In genomic region chr10:103143641-103144040, GRCh38 we compare ENCODE assay signal across 6 cellular contexts. TPM values are rescaled to one million over a fixed set of nuclear protein-coding genes. Genes with fewer than 3 reads are reported as not detected.
A peak's percentile ranks its signal among the peaks of the same experiment; 100 is the strongest.
DNase-seq lines count a peak whose midpoint lies in the region; ATAC-seq and TF ChIP-seq lines count a peak whose summit lies in the region.
"Not testable (repeated sequence)": the region's sequence is repeated elsewhere in the genome, so short reads cannot be mapped to it uniquely, and the experiment has no call there.

No MANE protein-coding gene starts in this region.

- peaks cover 15% of the 10 kb centered on the region for H3K36me3 Mint-ChIP-seq in chondrocyte (ENCODE audit: low read depth)
- peaks cover 39% of the 10 kb centered on the region for H3K36me3 Mint-ChIP-seq in nephron (ENCODE audit: low read depth)

- peaks cover 10% of the 10 kb centered on the region for H3K9me1 ChIP-seq in IMR-90 (ENCODE audit: insufficient read depth, low read length)

- CTCF ChIA-PET in IMR-90 (lab: Yijun Ruan, JAX), result interaction anchor here (0.6 kb wide), 1 partner anchor 24 kb away, joined by 3 read pairs; no protein-coding TSS in a partner anchor

- not testable (repeated sequence) for TF ChIP-seq RAD21 in IMR-90 (IDR thresholded peaks at IDR 0.05; ENCODE audit: low read length)

- H3K18ac ChIP-seq in IMR-90 (ENCODE audit: low read depth, low read length), result not testable (repeated sequence)

- H3K9me3 ChIP-seq in IMR-90 (ENCODE audit: control insufficient read depth, insufficient read depth, low read length); ascending aorta; left ventricle myocardium inferior (replicated peaks); gastrocnemius medialis: not testable (repeated sequence)

- H2BK20ac ChIP-seq in IMR-90 (ENCODE audit: low read depth, low read length), result not testable (repeated sequence)

- no CpG with 5 or more reads among the region's 3 CpGs for WGBS in IMR-90 (ENCODE audit: extremely low coverage in 2 of 2, insufficient read length in 1 of 2), 2 experiments

- BruUV-seq in IMR-90 (replicated peaks; lab: Mats Ljungman, UMichigan), result not testable (repeated sequence)

- not testable (repeated sequence) for H4K91ac ChIP-seq in IMR-90 (ENCODE audit: insufficient read depth, low read depth, low read length)

- ATAC-seq in IMR-90 (ENCODE audit: low read depth); gastrocnemius medialis: not testable (repeated sequence)

- H3K36me3 ChIP-seq in IMR-90 (ENCODE audit: control insufficient read depth, insufficient read depth, low read length) (peaks cover 11% of the 10 kb centered on the region), ascending aorta (peaks cover 0 to 18% of the 10 kb centered on the region in 2 donors), left ventricle myocardium inferior (peaks cover 13% of the 10 kb centered on the region), gastrocnemius medialis (peaks cover 0 to 11% of the 10 kb centered on the region in 2 donors)

- H2AK9ac ChIP-seq in IMR-90 (replicated peaks; ENCODE audit: low read depth, low read length, poor library complexity), result not testable (repeated sequence)

- not testable (repeated sequence) for H3K4me3 Mint-ChIP-seq in chondrocyte (ENCODE audit: unreplicated experiment)
- peak overlapping the region in 2 of 3 experiments; percentile 69 to 80 for H3K4me3 Mint-ChIP-seq in nephron

- not testable (repeated sequence) for H3K27me3 Mint-ChIP-seq in chondrocyte (ENCODE audit: low read depth); nephron (ENCODE audit: low read depth)

- H3K14ac ChIP-seq in IMR-90 (replicated peaks; ENCODE audit: low read depth, low read length), result not testable (repeated sequence)

- not testable (repeated sequence) for H2BK15ac ChIP-seq in IMR-90 (ENCODE audit: low read depth, low read length)

- not testable (repeated sequence) for H2AFZ ChIP-seq in IMR-90 (replicated peaks; ENCODE audit: low read length, poor library complexity)

- H3K9ac ChIP-seq in IMR-90 (ENCODE audit: low read depth, low read length), result not testable (repeated sequence)

- not testable (repeated sequence) for H2BK5ac ChIP-seq in IMR-90 (ENCODE audit: low read depth, low read length, poor library complexity, severe bottlenecking)

- H3K27ac Mint-ChIP-seq in chondrocyte (ENCODE audit: unreplicated experiment) (peak overlapping the region; percentile 83), nephron (peak overlapping the region; percentile 50 to 92 (median 85))

- H3K79me1 ChIP-seq in IMR-90 (ENCODE audit: low read depth in 1 of 2, low read length in 2 of 2), result peaks cover 23 to 61% of the 10 kb centered on the region in 2 experiments; a peak in 3 of 4 replicates

- H3K23ac ChIP-seq in IMR-90 (ENCODE audit: low read depth, low read length), result not testable (repeated sequence)

- H3K4me1 Mint-ChIP-seq in chondrocyte (ENCODE audit: low read depth) (peaks cover 49% of the 10 kb centered on the region), nephron (peaks cover 54% of the 10 kb centered on the region)

- not testable (repeated sequence) for H3K27me3 ChIP-seq in IMR-90 (ENCODE audit: control insufficient read depth, insufficient read depth, low read length); ascending aorta; left ventricle myocardium inferior (ENCODE audit: low read depth); gastrocnemius medialis

- H3K4me1 ChIP-seq in IMR-90 (ENCODE audit: control insufficient read depth, insufficient read depth, low read length), result peaks cover 17% of the 10 kb centered on the region
- H3K4me1 ChIP-seq in ascending aorta, result peaks cover 3 to 23% of the 10 kb centered on the region in 2 donors
- peaks cover 53% of the 10 kb centered on the region for H3K4me1 ChIP-seq in left ventricle myocardium inferior
- H3K4me1 ChIP-seq in gastrocnemius medialis, result peaks cover 40 to 75% of the 10 kb centered on the region in 2 donors

- H3K4ac ChIP-seq in IMR-90 (ENCODE audit: low read depth, low read length), result not testable (repeated sequence)

- not testable (repeated sequence) for DNase-seq in IMR-90; ascending aorta (ENCODE audit: low spot score in 2 of 2); chondrocyte (ENCODE audit: low spot score); left ventricle myocardium inferior; gastrocnemius medialis

- H3K27ac ChIP-seq in IMR-90 (ENCODE audit: insufficient read depth, low read length) (peak overlapping the region; percentile 29; the same call in 1 of the 2 replicates), ascending aorta (peak overlapping the region; percentile 29 to 62), left ventricle myocardium inferior (replicated peaks) (peak overlapping the region; percentile 83), gastrocnemius medialis (peak overlapping the region; percentile 74 to 93 (median 88))

- not testable (repeated sequence) for H2BK120ac ChIP-seq in IMR-90 (ENCODE audit: low read depth, low read length)

- dilution Hi-C loops in IMR-90 (cut with HindIII; ENCODE audit: low sequenced_read_pairs, unreplicated experiment), result not testable (repeated sequence)

- TF ChIP-seq POLR2A in IMR-90 (IDR thresholded peaks at IDR 0.05; ENCODE audit: low read depth, low read length); gastrocnemius medialis (IDR thresholded peaks at IDR 0.05): not testable (repeated sequence)

- not testable (repeated sequence) for H4K8ac ChIP-seq in IMR-90 (ENCODE audit: low read depth in 2 of 2, low read length in 2 of 2)

- TF ChIP-seq CTCF in IMR-90 (conservative IDR thresholded peaks at IDR 0.05; ENCODE audit: low read depth, low read length); ascending aorta (IDR thresholded peaks at IDR 0.05); chondrocyte (IDR thresholded peaks at IDR 0.05); left ventricle myocardium inferior (IDR thresholded peaks at IDR 0.05; ENCODE audit: borderline replicate concordance); nephron (IDR thresholded peaks at IDR 0.05; ENCODE audit: unreplicated experiment in 3 of 3); gastrocnemius medialis (IDR thresholded peaks at IDR 0.05 in 4 of 5, conservative IDR thresholded peaks at IDR 0.05 in 1 of 5): not testable (repeated sequence)

- POLR2A ChIA-PET in IMR-90 (lab: Charles Lee; ENCODE audit: unreplicated experiment), result not testable (repeated sequence)

- H4K20me1 ChIP-seq in IMR-90 (ENCODE audit: insufficient read depth, low read length), result not testable (repeated sequence)

- not testable (repeated sequence) for H3K9me3 Mint-ChIP-seq in chondrocyte (ENCODE audit: low read depth); nephron

- intact Hi-C loops in IMR-90 (cut with micrococcal nuclease); ascending aorta (cut with DNase I); left ventricle myocardium inferior (cut with micrococcal nuclease); gastrocnemius medialis (cut with DNase I; ENCODE audit: low total_unique reads): not testable (repeated sequence)

- H3K56ac ChIP-seq in IMR-90 (ENCODE audit: extremely low read depth, insufficient read depth, low read length), result not testable (repeated sequence)

- peak overlapping the region; percentile 39; the same call in 1 of the 2 replicates for H4K5ac ChIP-seq in IMR-90 (ENCODE audit: low read depth, low read length)

- not testable (repeated sequence) for H2AK5ac ChIP-seq in IMR-90 (ENCODE audit: low read depth, low read length)

- in situ Hi-C loops in IMR-90 (cut with MboI; ENCODE audit: low sequenced_read_pairs); gastrocnemius medialis (cut with MboI; ENCODE audit: low sequenced_read_pairs in 4 of 4): not testable (repeated sequence)

- not testable (repeated sequence) for H3K4me2 ChIP-seq in IMR-90 (ENCODE audit: low read depth, low read length)

- H3K4me3 ChIP-seq in IMR-90 (ENCODE audit: insufficient read depth, low read depth, low read length); ascending aorta; left ventricle myocardium inferior: not testable (repeated sequence)
- H3K4me3 ChIP-seq in gastrocnemius medialis, result peak overlapping the region; percentile 35 to 48 (median 44)

RNA-seq across cellular contexts. Expression of gene NT5C2, which starts 49.4 kb away (rescaled TPM):
- total RNA-seq in IMR-90 (2012; rRNA removed) (60.0 and 83.3 TPM in 2 replicates), ascending aorta (25.9 TPM), chondrocyte (73.5 to 81.0 TPM (median 78.7 TPM) in 3 replicates), left ventricle myocardium inferior (55.0 TPM), gastrocnemius medialis (10 to 100 TPM; 33.5 to 53.2 (median 35.3) TPM)
- polyA plus RNA-seq in IMR-90 (2012; rRNA removed), result 48.4 and 65.1 TPM in 2 replicates
- polyA plus RNA-seq in IMR-90 (2012; cell fraction: cytosol; rRNA removed), result 15.0 and 21.0 TPM in 2 replicates
- polyA plus RNA-seq in IMR-90 (2012; cell fraction: nucleus; rRNA removed; ENCODE audit: low replicate concordance), result 13.4 and 65.9 TPM in 2 replicates

Comparison
In these comparisons a context has a peak if more than half of its experiments do, and no peak if none do; other contexts are left out.
1. H3K27ac ChIP-seq: peak in every context shown above with its lines; median percentile 88 in gastrocnemius medialis; 83 in left ventricle myocardium inferior; 46 in ascending aorta; 29 in IMR-90.